13 cellular contexts compared by ENCODE assay signal in genomic region chr7:150955519-150956394, GRCh38. TPM values are rescaled to one million over a fixed set of nuclear protein-coding genes. Genes with fewer than 3 reads are reported as not detected.
DNase-seq lines count a peak whose midpoint lies in the region; ATAC-seq, FAIRE-seq and TF ChIP-seq lines count a peak whose summit lies in the region.
"Had no signal": no experiment of that assay in that cellular context is flagged by ENCODE, and none has a peak within 500 bp of the region (broad histone marks: within the 10 kb centered on the region; RNA-seq: fewer than 3 reads in every experiment).

No MANE protein-coding gene starts in this region.

- DNase-seq in Daoy (ENCODE audit: low read depth) (peak; percentile 71), NCI-H82 (lab: John Stamatoyannopoulos, UW) (peak; percentile 93), pancreas (peak in 5 of 6 donors; percentile 49 to 82 (median 64)), NCI-H146 treated with DMSO at 0.1 percent for 48 hours (lab: John Stamatoyannopoulos, UW; ENCODE audit: unreplicated experiment) (no peak), NCI-H2196 treated with DMSO at 0.1 percent for 48 hours (lab: John Stamatoyannopoulos, UW; ENCODE audit: unreplicated experiment) (no peak)
- no peak for DNase-seq in activated CD8-positive, alpha-beta T cell treated with anti-CD3 and anti-CD28 coated beads, Interleukin-2, amount 10 ng/mL, durations not matched to agents 7 days and 5 days
- DNase-seq: CD4-positive, CD25-positive, alpha-beta regulatory T cell; stimulated activated CD8-positive, alpha-beta memory T cell treated with anti-CD3 and anti-CD28 coated beads, Interleukin-4, amount 100 ng/mL, for 48 hours had no signal

- ATAC-seq in gastroesophageal sphincter (peak; percentile 67), pancreas (peak; percentile 67 to 83 (median 80)), HG02571 (IDR thresholded peaks at IDR 0.05; ENCODE audit: unreplicated experiment) (no peak)
- no peak for ATAC-seq in activated CD8-positive, alpha-beta T cell treated with anti-CD3 and anti-CD28 coated beads, Interleukin-2, amount 10 ng/mL, durations not matched to agents 7 days and 5 days

- H3K27ac ChIP-seq in gastroesophageal sphincter = peak overlapping the region; percentile 8 to 89 (median 83)
- H3K27ac ChIP-seq in pancreas = peak overlapping the region in 1 of 4 donors; percentile 5
- H3K27ac ChIP-seq: neutrophil had no signal

- TF ChIP-seq POLR2A in gastroesophageal sphincter (IDR thresholded peaks at IDR 0.05) = no peak

- 12 to 20% methylated on average over 5 to 6 of the region's 38 CpGs for WGBS in gastroesophageal sphincter (ENCODE audit: low coverage in 1 of 2), 2 donors
- WGBS in pancreas, 2 donors = 12 to 32% methylated on average over 29 to 38 of the region's 38 CpGs

- H3K4me1 Mint-ChIP-seq in activated CD8-positive, alpha-beta T cell treated with anti-CD3 and anti-CD28 coated beads, Interleukin-2, amount 10 ng/mL, durations not matched to agents 7 days and 5 days (ENCODE audit: low read depth) = no peaks in the 10 kb centered on the region

- H3K4me3 ChIP-seq in gastroesophageal sphincter = peak overlapping the region in 1 of 2 donors; percentile 44
- peak overlapping the region in 2 of 4 donors; percentile 11 to 18 for H3K4me3 ChIP-seq in pancreas

- H3K27me3 ChIP-seq in gastroesophageal sphincter (no peaks in the 10 kb centered on the region), pancreas (no peaks in the 10 kb centered on the region)

- no peak for FAIRE-seq in pancreas (lab: Jason Lieb, UNC)

- intact Hi-C loops in pancreas (cut with DNase I) = no loop called here

- H3K36me3 Mint-ChIP-seq in activated CD8-positive, alpha-beta T cell treated with anti-CD3 and anti-CD28 coated beads, Interleukin-2, amount 10 ng/mL, durations not matched to agents 7 days and 5 days (ENCODE audit: low read depth) = no peaks in the 10 kb centered on the region

- H3K27ac Mint-ChIP-seq in activated CD8-positive, alpha-beta T cell treated with anti-CD3 and anti-CD28 coated beads, Interleukin-2, amount 10 ng/mL, durations not matched to agents 7 days and 5 days = no peak overlapping the region
- H3K27ac Mint-ChIP-seq: T-helper 2 cell treated with Interferon-gamma antibody and Interleukin-4, amounts not matched to agents 5 μg/mL and 100 μg/mL, for 36 hours had no signal

- TF ChIP-seq CTCF in gastroesophageal sphincter (IDR thresholded peaks at IDR 0.05) (peak in 3 of 4 experiments; percentile 18 to 33 (median 19)), pancreas (IDR thresholded peaks at IDR 0.05) (no peak)

- H3K36me3 ChIP-seq in gastroesophageal sphincter (peaks cover 0 to 22% of the 10 kb centered on the region in 2 donors), pancreas (no peaks in the 10 kb centered on the region)
- H3K36me3 ChIP-seq: neutrophil had no signal

- POLR2A ChIA-PET in activated CD8-positive, alpha-beta T cell treated with anti-CD3 and anti-CD28 coated beads, Interleukin-2, amount 10 ng/mL, durations not matched to agents 7 days and 5 days (lab: Charles Lee) = no interaction called here

- H3K4me3 Mint-ChIP-seq in activated CD8-positive, alpha-beta T cell treated with anti-CD3 and anti-CD28 coated beads, Interleukin-2, amount 10 ng/mL, durations not matched to agents 7 days and 5 days = no peak overlapping the region
- H3K4me3 Mint-ChIP-seq: CD4-positive, CD25-positive, alpha-beta regulatory T cell; T-helper 2 cell treated with Interferon-gamma antibody and Interleukin-4, amounts not matched to agents 5 μg/mL and 100 μg/mL, for 36 hours had no signal

- peaks cover 35% of the 10 kb centered on the region for H3K27me3 Mint-ChIP-seq in activated CD8-positive, alpha-beta T cell treated with anti-CD3 and anti-CD28 coated beads, Interleukin-2, amount 10 ng/mL, durations not matched to agents 7 days and 5 days (ENCODE audit: low read depth)

- CTCF ChIA-PET in activated CD8-positive, alpha-beta T cell treated with anti-CD3 and anti-CD28 coated beads, Interleukin-2, amount 10 ng/mL, durations not matched to agents 7 days and 5 days (lab: Charles Lee) = no interaction called here

- H3K9me3 Mint-ChIP-seq in activated CD8-positive, alpha-beta T cell treated with anti-CD3 and anti-CD28 coated beads, Interleukin-2, amount 10 ng/mL, durations not matched to agents 7 days and 5 days (ENCODE audit: insufficient read depth) = no peaks in the 10 kb centered on the region
- H3K9me3 Mint-ChIP-seq: CD4-positive, CD25-positive, alpha-beta regulatory T cell; T-helper 2 cell treated with Interferon-gamma antibody and Interleukin-4, amounts not matched to agents 5 μg/mL and 100 μg/mL, for 36 hours had no signal

- no peak for TF ChIP-seq EP300 in gastroesophageal sphincter (IDR thresholded peaks at IDR 0.05)

- H3K9me3 ChIP-seq in gastroesophageal sphincter = no peaks in the 10 kb centered on the region
- no peaks in the 10 kb centered on the region for H3K9me3 ChIP-seq in pancreas
- H3K9me3 ChIP-seq: neutrophil had no signal

- peaks cover 0 to 61% (median 29%) of the 10 kb centered on the region in 3 donors for H3K4me1 ChIP-seq in gastroesophageal sphincter
- no peaks in the 10 kb centered on the region for H3K4me1 ChIP-seq in pancreas

RNA-seq across cellular contexts. Expression of gene KCNH2, which starts 22.4 kb away (rescaled TPM):
- total RNA-seq in Daoy (2014; rRNA removed; shearing (Covaris generic)) = 0.80 and 1.3 TPM in 2 replicates
- total RNA-seq in gastroesophageal sphincter = 10 to 100 TPM; 26.6 to 63.8 (median 36.3) TPM
- 1 to 10 TPM; 1.4 to 4.4 (median 3.0) TPM for total RNA-seq in pancreas
- 10 to 100 TPM in 1 of 2 donors, 1 to 10 TPM in 1; 7.4 to 27.9 TPM for polyA plus RNA-seq in pancreas
- total RNA-seq in activated CD8-positive, alpha-beta T cell treated with anti-CD3 and anti-CD28 coated beads, Interleukin-2, amount 10 ng/mL, durations not matched to agents 7 days and 5 days = not detected

RNA-seq across cellular contexts. Expression of gene NOS3, which starts 35.1 kb away (rescaled TPM):
- total RNA-seq in Daoy (2014; rRNA removed; shearing (Covaris generic)) = 0.39 and 0.46 TPM in 2 replicates
- total RNA-seq in gastroesophageal sphincter (10 to 100 TPM in 2 of 4 donors, 1 to 10 TPM in 2; 6.8 to 29.4 (median 13.5) TPM), pancreas (1 to 10 TPM; 1.0 to 5.1 (median 3.1) TPM)
- 10 to 100 TPM in 1 of 2 donors, 1 to 10 TPM in 1; 6.0 to 12.5 TPM for polyA plus RNA-seq in pancreas
- total RNA-seq in activated CD8-positive, alpha-beta T cell treated with anti-CD3 and anti-CD28 coated beads, Interleukin-2, amount 10 ng/mL, durations not matched to agents 7 days and 5 days = 10 to 100 TPM; 12.2 to 13.8 TPM
- total RNA-seq: M059J had no signal

Comparison
In these comparisons a context has a peak if more than half of its experiments do, and no peak if none do; other contexts are left out.
1. DNase-seq: peak in Daoy (single experiment), NCI-H82 (single experiment) and pancreas (5 of 6); none in NCI-H146 treated with DMSO at 0.1 percent for 48 hours (single experiment), NCI-H2196 treated with DMSO at 0.1 percent for 48 hours (single experiment) and activated CD8-positive, alpha-beta T cell treated with anti-CD3 and anti-CD28 coated beads, Interleukin-2, amount 10 ng/mL, durations not matched to agents 7 days and 5 days (single experiment).
2. ATAC-seq: peak in gastroesophageal sphincter (single experiment) and pancreas (4 of 4); none in HG02571 (single experiment) and activated CD8-positive, alpha-beta T cell treated with anti-CD3 and anti-CD28 coated beads, Interleukin-2, amount 10 ng/mL, durations not matched to agents 7 days and 5 days (single experiment).
3. CTCF ChIP-seq: peak in gastroesophageal sphincter (3 of 4); none in pancreas (0 of 4).
4. RNA of gene KCNH2, which starts 22.4 kb away (total RNA-seq): 26.6 to 63.8 TPM in gastroesophageal sphincter; 1.4 to 4.4 TPM in pancreas, 0.80 to 1.3 TPM in Daoy and not detected in activated CD8-positive, alpha-beta T cell treated with anti-CD3 and anti-CD28 coated beads, Interleukin-2, amount 10 ng/mL, durations not matched to agents 7 days and 5 days; every median in the first group is over 4 times any median in the second.